In the genomic region with DNA sequence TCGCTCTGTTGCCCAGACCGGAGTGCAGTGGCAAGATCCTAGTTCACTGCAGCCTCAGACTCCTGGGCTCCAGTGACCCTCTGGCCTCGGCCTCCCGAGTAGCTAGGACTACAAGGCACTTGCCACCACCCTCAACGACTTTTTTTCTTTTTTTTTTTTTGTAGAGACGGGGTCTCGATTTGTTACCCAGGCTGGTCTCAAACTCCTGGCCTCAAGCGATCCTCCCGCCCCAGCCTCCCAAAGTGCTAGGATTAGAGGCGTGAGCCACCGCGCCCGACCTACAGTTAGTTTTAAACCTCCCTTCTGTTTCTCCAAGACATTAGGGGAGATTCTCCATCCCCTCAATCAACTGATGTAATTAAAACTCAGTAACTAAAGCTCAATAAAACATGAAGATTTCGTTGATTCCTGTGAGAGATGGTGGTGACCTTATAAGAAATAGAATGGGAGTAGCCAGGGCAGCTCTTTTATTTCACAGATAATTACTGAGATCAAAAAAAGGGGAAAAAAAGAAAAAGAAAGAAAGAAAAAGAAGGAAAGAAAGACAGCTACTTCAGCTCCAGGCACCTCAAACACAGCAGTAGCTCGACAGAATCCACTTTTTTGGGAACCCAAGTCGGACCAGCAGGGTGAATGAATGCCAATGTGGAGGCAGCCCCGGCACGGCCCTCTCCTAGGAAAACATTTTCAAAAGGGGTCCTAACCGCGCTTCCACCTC, we compare ENCODE assay signal across 1 cellular context.
TF ChIP-seq lines count a peak whose summit lies in the region.

No MANE protein-coding gene starts in this region.

TF ChIP-seq in K562, 482 proteins besides CTCF, POLR2A, EP300 and RAD21:
- 0 out of 2 replicates have a peak, but pooled peaks have one; percentile 14 for TF ChIP-seq BCOR (IDR thresholded peaks at IDR 0.05)
- TF ChIP-seq KAT7 (CRISPR knock-in tag; IDR thresholded peaks at IDR 0.05; ENCODE audit: borderline replicate concordance) = 0 out of 2 replicates have a peak, but pooled peaks have one; percentile 81
- no peak for TF ChIP-seq RCOR1 (IDR thresholded peaks at IDR 0.05; ENCODE audit: borderline replicate concordance in 1 of 2, low read depth in 2 of 2, low read length in 2 of 2)
- TF ChIP-seq ZNF384 (IDR thresholded peaks at IDR 0.05; ENCODE audit: low read depth, low read length) = 0 out of 2 replicates have a peak, but pooled peaks have one; percentile 15
